In the genomic region with DNA sequence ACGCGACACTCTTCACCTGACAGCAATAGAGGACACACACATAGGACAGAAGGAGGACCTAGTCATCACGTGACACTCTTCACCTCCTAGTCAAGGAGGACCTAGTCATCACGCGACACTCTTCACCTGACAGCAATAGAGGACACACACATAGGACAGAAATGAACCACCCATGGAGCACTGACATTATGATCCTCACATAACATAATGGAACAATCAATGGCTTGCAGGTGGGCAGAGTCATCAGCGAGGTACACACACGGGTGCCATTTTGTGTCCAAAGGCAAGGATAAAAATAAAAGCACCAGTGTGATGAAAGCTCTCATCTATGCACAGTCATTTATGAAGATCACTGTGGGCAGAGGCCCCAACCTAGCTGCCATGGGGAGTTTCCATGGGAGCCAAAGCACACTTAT, we compare ENCODE assay signal across 1 cellular context.
TF ChIP-seq lines count a peak whose summit lies in the region.

No MANE protein-coding gene starts in this region.

TF ChIP-seq in K562, 482 proteins besides CTCF, POLR2A, EP300 and RAD21 (continued from another document):
- TF ChIP-seq, protein P1, sequence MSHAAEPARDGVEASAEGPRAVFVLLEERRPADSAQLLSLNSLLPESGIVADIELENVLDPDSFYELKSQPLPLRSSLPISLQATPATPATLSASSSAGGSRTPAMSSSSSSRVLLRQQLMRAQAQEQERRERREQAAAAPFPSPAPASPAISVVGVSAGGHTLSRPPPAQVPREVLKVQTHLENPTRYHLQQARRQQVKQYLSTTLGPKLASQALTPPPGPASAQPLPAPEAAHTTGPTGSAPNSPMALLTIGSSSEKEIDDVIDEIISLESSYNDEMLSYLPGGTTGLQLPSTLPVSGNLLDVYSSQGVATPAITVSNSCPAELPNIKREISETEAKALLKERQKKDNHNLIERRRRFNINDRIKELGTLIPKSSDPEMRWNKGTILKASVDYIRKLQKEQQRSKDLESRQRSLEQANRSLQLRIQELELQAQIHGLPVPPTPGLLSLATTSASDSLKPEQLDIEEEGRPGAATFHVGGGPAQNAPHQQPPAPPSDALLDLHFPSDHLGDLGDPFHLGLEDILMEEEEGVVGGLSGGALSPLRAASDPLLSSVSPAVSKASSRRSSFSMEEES (CRISPR knock-in tag; IDR thresholded peaks at IDR 0.05): peak; percentile 52
